8 cellular contexts compared by ENCODE assay signal in genomic region chr1:236516929-236517704, GRCh38. TPM values are rescaled to one million over a fixed set of nuclear protein-coding genes. Genes with fewer than 3 reads are reported as not detected.
DNase-seq lines count a peak whose midpoint lies in the region; ATAC-seq and TF ChIP-seq lines count a peak whose summit lies in the region.

No MANE protein-coding gene starts in this region.

- peak overlapping the region; percentile 69 for H3K4me2 ChIP-seq in osteoblast (ENCODE audit: insufficient read depth, low read length)

- H3K4me1 ChIP-seq in osteoblast (ENCODE audit: insufficient read depth, low read length): peaks cover 10% of the 10 kb centered on the region

- DNase-seq in NCI-H1105 treated with DMSO at 0.1 percent for 48 hours (lab: John Stamatoyannopoulos, UW): peak; percentile 6
- DNase-seq in NCI-H1105 (lab: John Stamatoyannopoulos, UW): no peak
- DNase-seq in NCI-H226: peak; percentile 30
- DNase-seq in brain microvascular endothelial cell: peak; percentile 54
- no peak for DNase-seq in osteoblast (ENCODE audit: insufficient read length, low spot score, missing footprints)
- DNase-seq in superior temporal gyrus (ENCODE audit: extremely low spot score): no peak
- DNase-seq in GM13976 (ENCODE audit: low spot score): no peak

- in situ Hi-C loops in brain microvascular endothelial cell (cut with HindIII; ENCODE audit: low pct_ligation_motif_present, low sequenced_read_pairs) (no loop called here), GM13976 (cut with MboI; ENCODE audit: low sequenced_read_pairs, unreplicated experiment) (no loop called here)

- no peaks in the 10 kb centered on the region for H3K79me2 ChIP-seq in osteoblast (ENCODE audit: insufficient read depth, low read length)

- no peaks in the 10 kb centered on the region for H3K9me3 ChIP-seq in osteoblast (ENCODE audit: low read depth, low read length)

- H3K4me3 ChIP-seq in brain microvascular endothelial cell (ENCODE audit: low read depth, low read length): no peak overlapping the region
- peak overlapping the region; percentile 14 for H3K4me3 ChIP-seq in osteoblast (ENCODE audit: insufficient read depth, low read length)

- ATAC-seq in GM21528 (IDR thresholded peaks at IDR 0.05; ENCODE audit: low FRiP score, unreplicated experiment): no peak

- H4K20me1 ChIP-seq in osteoblast (ENCODE audit: insufficient read depth, low read length): no peaks in the 10 kb centered on the region

- no peaks in the 10 kb centered on the region for H3K36me3 ChIP-seq in brain microvascular endothelial cell (replicated peaks)
- no peaks in the 10 kb centered on the region for H3K36me3 ChIP-seq in osteoblast (ENCODE audit: insufficient read depth, low read length)

- no peak overlapping the region for H2AFZ ChIP-seq in osteoblast (ENCODE audit: low read length)

- H3K27ac ChIP-seq in brain microvascular endothelial cell (no peak overlapping the region), osteoblast (ENCODE audit: low read depth, low read length) (no peak overlapping the region)

- H3K27me3 ChIP-seq in brain microvascular endothelial cell (replicated peaks) (no peaks in the 10 kb centered on the region), osteoblast (ENCODE audit: insufficient read depth, low read length) (no peaks in the 10 kb centered on the region)

- TF ChIP-seq CTCF in brain microvascular endothelial cell (IDR thresholded peaks at IDR 0.05; ENCODE audit: low read depth, low read length, missing control alignments) (no peak), osteoblast (IDR thresholded peaks at IDR 0.05; ENCODE audit: extremely low read depth, low read depth, low read length) (no peak), GM13976 (IDR thresholded peaks at IDR 0.05; ENCODE audit: borderline replicate concordance, control extremely low read depth, extremely low read depth, insufficient read depth, missing control alignments) (no peak)

RNA-seq across cellular contexts. Expression of gene LGALS8, which starts 6.7 kb away (rescaled TPM):
- total RNA-seq in osteoblast: 79.6 and 86.9 TPM in 2 replicates

Comparison
In these comparisons a context has a peak if more than half of its experiments do, and no peak if none do; other contexts are left out.
1. DNase-seq: peak in NCI-H1105 treated with DMSO at 0.1 percent for 48 hours (single experiment), NCI-H226 (single experiment) and brain microvascular endothelial cell (single experiment); none in NCI-H1105 (single experiment), osteoblast (single experiment), superior temporal gyrus (single experiment) and GM13976 (single experiment).